Comparison of ENCODE assay signal across 8 cellular contexts in the genomic region with DNA sequence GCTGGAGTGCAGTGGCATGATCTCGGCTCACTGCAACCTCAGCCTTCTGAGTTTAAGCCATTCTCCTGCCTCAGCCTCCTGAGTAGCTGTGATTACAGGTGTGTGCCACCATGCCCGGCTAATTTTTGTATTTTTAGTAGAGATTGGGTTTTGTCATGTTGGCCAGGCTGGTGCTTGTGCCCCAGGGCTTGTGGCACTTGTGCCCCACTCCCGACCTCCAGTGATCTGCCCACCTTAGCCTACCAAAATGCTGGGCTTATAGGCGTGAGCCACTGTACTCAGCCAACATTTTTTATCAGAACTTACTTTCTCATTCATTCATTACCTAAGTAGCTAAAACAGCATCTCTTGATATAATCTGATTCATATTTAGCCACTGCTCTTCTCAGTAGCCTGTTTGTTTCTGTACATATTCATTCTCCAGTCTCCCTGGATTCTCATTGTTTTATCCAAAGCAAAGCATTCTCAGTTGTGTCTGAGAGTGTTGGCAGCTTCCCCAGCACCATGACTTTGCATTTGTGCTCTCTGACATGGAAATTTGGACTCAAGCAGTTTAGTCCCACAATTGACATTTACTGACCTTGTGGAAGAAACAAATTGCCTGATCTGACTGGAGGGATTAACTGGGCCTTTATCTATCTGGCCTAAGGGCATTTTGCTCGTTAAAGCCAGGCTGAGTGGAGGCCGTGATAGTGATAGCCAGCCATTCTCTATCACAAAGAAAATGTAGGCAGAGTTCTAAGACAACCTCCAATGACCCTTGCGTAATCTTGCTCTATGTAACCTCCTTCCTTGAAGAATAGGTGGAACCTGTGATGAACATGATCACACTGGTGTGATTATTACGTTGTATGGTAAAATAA. TPM values are rescaled to one million over a fixed set of nuclear protein-coding genes. Genes with fewer than 3 reads are reported as not detected.
A peak's percentile ranks its signal among the peaks of the same experiment; 100 is the strongest.
DNase-seq lines count a peak whose midpoint lies in the region; ATAC-seq and TF ChIP-seq lines count a peak whose summit lies in the region.
"Had no signal": no experiment of that assay in that cellular context is flagged by ENCODE, and none has a peak within 500 bp of the region (broad histone marks: within the 10 kb centered on the region; RNA-seq: fewer than 3 reads in every experiment).

No MANE protein-coding gene starts in this region.

- H2BK5ac ChIP-seq in mesendoderm (ENCODE audit: low read length) = no peak overlapping the region

- H3K9me3 ChIP-seq in NT2/D1 (ENCODE audit: insufficient read depth, low read length) (no peaks in the 10 kb centered on the region), upper lobe of right lung (no peaks in the 10 kb centered on the region)

- TF ChIP-seq CTCF in upper lobe of right lung (IDR thresholded peaks at IDR 0.05) = no peak
- TF ChIP-seq CTCF in nephron progenitor cell (IDR thresholded peaks at IDR 0.05) = no peak

- no peak overlapping the region for H4K5ac ChIP-seq in mesendoderm (ENCODE audit: low read length)

- H3K36me3 Mint-ChIP-seq in nephron progenitor cell (ENCODE audit: low read depth) = peaks cover 4% of the 10 kb centered on the region

- no peak overlapping the region for H3K4me2 ChIP-seq in mesendoderm (ENCODE audit: low read length)

- DNase-seq in NT2/D1 (ENCODE audit: low read depth, low spot score) (peak; percentile 9), dermis microvascular lymphatic vessel endothelial cell (ENCODE audit: low read depth in 2 of 2) (peak; percentile 86 to 92), mesendoderm (peak; percentile 40), upper lobe of right lung (no peak), nephron progenitor cell (no peak)
- DNase-seq in activated CD4-positive, alpha-beta T cell treated with anti-CD3 and anti-CD28 coated beads for 4 hours = no peak
- DNase-seq: activated naive CD4-positive, alpha-beta T cell treated with anti-CD3 and anti-CD28 coated beads for 36 hours had no signal

- no peak overlapping the region for H3K4ac ChIP-seq in mesendoderm (ENCODE audit: low read depth, low read length)

- H3K4me3 ChIP-seq in NT2/D1 (ENCODE audit: insufficient read length, low read depth) (no peak overlapping the region), mesendoderm (ENCODE audit: low read length) (no peak overlapping the region), upper lobe of right lung (no peak overlapping the region)

- H4K8ac ChIP-seq in mesendoderm (ENCODE audit: low read depth, low read length) = no peak overlapping the region

- intact Hi-C loops in upper lobe of right lung (cut with DNase I) = no loop called here

- H2BK120ac ChIP-seq in mesendoderm (ENCODE audit: low read depth, low read length) = no peak overlapping the region

- H3K4me1 ChIP-seq in NT2/D1 (ENCODE audit: insufficient read depth, insufficient read length) (no peaks in the 10 kb centered on the region), mesendoderm (ENCODE audit: control insufficient read depth, low read depth, low read length) (no peaks in the 10 kb centered on the region), upper lobe of right lung (peaks cover 9% of the 10 kb centered on the region)

- H3K9me3 Mint-ChIP-seq in nephron progenitor cell = peaks cover 46% of the 10 kb centered on the region

- no peak overlapping the region for H2BK15ac ChIP-seq in mesendoderm (replicated peaks; ENCODE audit: low read depth)

- H3K27ac ChIP-seq in mesendoderm (ENCODE audit: low read depth, low read length) (no peak overlapping the region), upper lobe of right lung (peak overlapping the region; percentile 76)

- no peak overlapping the region for H3K56ac ChIP-seq in mesendoderm (ENCODE audit: low read length)

- H3K79me1 ChIP-seq in mesendoderm (ENCODE audit: low read length) = no peaks in the 10 kb centered on the region

- H3K36me3 ChIP-seq in NT2/D1 (ENCODE audit: insufficient read depth, insufficient read length, low read length) = no peaks in the 10 kb centered on the region
- H3K36me3 ChIP-seq in mesendoderm (ENCODE audit: control insufficient read depth, insufficient read depth, low read length) = no peaks in the 10 kb centered on the region
- H3K36me3 ChIP-seq in upper lobe of right lung = no peaks in the 10 kb centered on the region

- no peaks in the 10 kb centered on the region for H3K27me3 Mint-ChIP-seq in nephron progenitor cell (ENCODE audit: low read depth, poor library complexity)

- ATAC-seq in upper lobe of right lung = peak; percentile 21
- no peak for ATAC-seq in GM21423 (IDR thresholded peaks at IDR 0.05; ENCODE audit: unreplicated experiment)

- H3K9ac ChIP-seq in NT2/D1 (ENCODE audit: insufficient read length, low read depth) (no peak overlapping the region), mesendoderm (ENCODE audit: low read length) (no peak overlapping the region)

- H3K79me2 ChIP-seq in mesendoderm (ENCODE audit: control insufficient read depth, insufficient read depth, low read length) = no peaks in the 10 kb centered on the region

- no peak overlapping the region for H2AK5ac ChIP-seq in mesendoderm (ENCODE audit: low read length)

- H3K4me1 Mint-ChIP-seq in nephron progenitor cell = no peaks in the 10 kb centered on the region

- H3K23ac ChIP-seq in mesendoderm (ENCODE audit: low read length) = no peak overlapping the region

- H3K27ac Mint-ChIP-seq in nephron progenitor cell = no peak overlapping the region
- H3K27ac Mint-ChIP-seq: activated naive CD4-positive, alpha-beta T cell treated with anti-CD3 and anti-CD28 coated beads for 36 hours had no signal

- no peaks in the 10 kb centered on the region for H3K27me3 ChIP-seq in NT2/D1 (ENCODE audit: insufficient read depth, insufficient read length)
- H3K27me3 ChIP-seq in mesendoderm (ENCODE audit: insufficient read depth, low read length, poor library complexity) = no peaks in the 10 kb centered on the region
- no peaks in the 10 kb centered on the region for H3K27me3 ChIP-seq in upper lobe of right lung

- no peak overlapping the region for H3K4me3 Mint-ChIP-seq in nephron progenitor cell
- H3K4me3 Mint-ChIP-seq: activated naive CD4-positive, alpha-beta T cell treated with anti-CD3 and anti-CD28 coated beads for 36 hours had no signal

- H3K18ac ChIP-seq in mesendoderm (ENCODE audit: low read length) = no peak overlapping the region

- 100% methylated on average over 1 of the region's 8 CpGs for WGBS in mesendoderm (ENCODE audit: extremely low coverage, insufficient coverage, low lambda C conversion rate)

RNA-seq across cellular contexts. Expression of a gene that starts 44.9 kb away (rescaled TPM):
- total RNA-seq in dermis microvascular lymphatic vessel endothelial cell (not detected in 2 replicates), upper lobe of right lung (not detected)
- polyA plus RNA-seq in mesendoderm (2013, experiment 1 of 2) = 0.10 TPM
- polyA plus RNA-seq in mesendoderm (2013, experiment 2 of 2) = 0.04 TPM
- total RNA-seq: activated naive CD4-positive, alpha-beta T cell treated with anti-CD3 and anti-CD28 coated beads for 36 hours had no signal

RNA-seq across cellular contexts. Expression of a gene that starts 52.9 kb away (rescaled TPM):
- total RNA-seq in dermis microvascular lymphatic vessel endothelial cell (9.8 and 10.9 TPM in 2 replicates), upper lobe of right lung (14.8 TPM)
- 14.5 TPM for polyA plus RNA-seq in mesendoderm (2013, experiment 1 of 2)
- 14.2 TPM for polyA plus RNA-seq in mesendoderm (2013, experiment 2 of 2)

Comparison
In these comparisons a context has a peak if more than half of its experiments do, and no peak if none do; other contexts are left out.
1. DNase-seq: peak in NT2/D1 (single experiment), dermis microvascular lymphatic vessel endothelial cell (2 of 2) and mesendoderm (single experiment); none in upper lobe of right lung (single experiment), nephron progenitor cell (single experiment) and activated CD4-positive, alpha-beta T cell treated with anti-CD3 and anti-CD28 coated beads for 4 hours (0 of 2).